Comparison of ENCODE assay signal across 8 cellular contexts in the genomic region with DNA sequence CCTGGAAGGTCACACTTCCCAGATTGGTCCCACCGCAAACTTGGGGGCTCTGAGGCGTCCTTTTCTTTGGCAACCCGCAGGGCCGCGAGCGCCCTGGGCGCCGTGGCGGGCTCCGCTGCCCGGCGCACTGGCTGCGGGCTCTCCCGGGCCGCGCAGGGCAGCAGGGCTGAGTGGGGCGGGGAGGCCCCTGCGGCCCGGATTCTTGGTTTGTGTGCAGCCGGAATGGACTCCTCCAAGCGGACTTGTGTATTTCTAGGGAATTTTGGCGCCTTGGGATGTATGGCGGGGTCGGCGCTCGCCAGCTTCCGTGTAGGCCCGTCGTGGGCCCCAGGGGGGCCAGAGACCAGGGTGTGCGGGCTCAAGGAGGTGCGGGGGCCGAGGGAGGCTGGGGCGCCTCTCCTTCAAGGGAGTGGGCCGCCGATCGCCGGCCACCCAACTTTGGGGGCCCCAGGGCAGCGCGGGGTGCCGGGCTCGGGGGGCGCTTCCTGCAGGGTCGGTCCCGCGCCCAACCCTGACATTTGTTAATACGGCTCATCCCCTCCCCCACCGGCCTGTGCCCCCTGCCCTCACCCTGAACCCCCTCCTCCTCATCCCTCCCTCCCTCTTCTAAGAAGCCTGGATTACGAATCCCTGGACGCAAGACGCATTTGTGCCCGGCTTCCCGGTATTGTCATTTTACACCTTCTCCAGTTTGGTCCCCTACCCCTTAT. TPM values are rescaled to one million over a fixed set of nuclear protein-coding genes. Genes with fewer than 3 reads are reported as not detected.
DNase-seq lines count a peak whose midpoint lies in the region; ATAC-seq, FAIRE-seq and TF ChIP-seq lines count a peak whose summit lies in the region.

No MANE protein-coding gene starts in this region.

- FAIRE-seq in A549 (lab: Jason Lieb, UNC): no peak

- peak; percentile 26 to 30; a peak in 5 of 6 replicates for ATAC-seq in A549
- no peak for ATAC-seq in GM18498 (IDR thresholded peaks at IDR 0.05; ENCODE audit: unreplicated experiment)

- H3K9ac ChIP-seq in HUES6 (ENCODE audit: low read length): peak overlapping the region; percentile 95

- WGBS in A549 (ENCODE audit: missing lambda C conversion rate): 1% methylated on average over 46 of the region's 52 CpGs

- DNase-seq in A549 (ENCODE audit: low read depth in 1 of 2, low spot score in 1 of 2): peak in 1 of 2 experiments; percentile 48
- DNase-seq in brain microvascular endothelial cell: no peak
- peak; percentile 74 for DNase-seq in left kidney (ENCODE audit: low read depth, low spot score)
- DNase-seq in Ammon's horn (ENCODE audit: low spot score): no peak
- DNase-seq in GM19238 (ENCODE audit: insufficient read length, low spot score): no peak

- TF ChIP-seq CTCF in A549 (IDR thresholded peaks at IDR 0.05) (no peak), brain microvascular endothelial cell (IDR thresholded peaks at IDR 0.05; ENCODE audit: low read depth, low read length, missing control alignments) (no peak)

- no peak for TF ChIP-seq RAD21 in A549 (conservative IDR thresholded peaks at IDR 0.05 in 1 of 2, IDR thresholded peaks at IDR 0.05 in 1 of 2)

- H3K9me3 ChIP-seq in A549 (no peaks in the 10 kb centered on the region), HUES6 (ENCODE audit: control insufficient read depth, insufficient read depth, low read depth, low read length) (no peaks in the 10 kb centered on the region)

- no peak for TF ChIP-seq EP300 in A549 (IDR thresholded peaks at IDR 0.05)

- TF ChIP-seq POLR2A in A549 (IDR thresholded peaks at IDR 0.05; ENCODE audit: low read length): peak; percentile 22; the same call in 1 of the 2 replicates

- peak overlapping the region; percentile 98 to 99 for H3K27ac ChIP-seq in A549
- peak overlapping the region; percentile 98 for H3K27ac ChIP-seq in HUES6 (ENCODE audit: low read depth, low read length)
- H3K27ac ChIP-seq in brain microvascular endothelial cell: peak overlapping the region; percentile 93
- H3K27ac ChIP-seq in temporal lobe (ENCODE audit: low read depth, low read length): peak overlapping the region; percentile 56

- H3K4me1 ChIP-seq in A549 (peaks cover 37% of the 10 kb centered on the region), HUES6 (ENCODE audit: control insufficient read depth, insufficient read depth, low read length) (peaks cover 48% of the 10 kb centered on the region)

- POLR2A ChIA-PET in A549 (lab: Yijun Ruan, JAX): interaction anchor here (5.3 kb wide), 1 partner anchor 121 kb away, joined by 20 read pairs; no protein-coding TSS in a partner anchor

- in situ Hi-C loops in brain microvascular endothelial cell (cut with HindIII; ENCODE audit: low pct_ligation_motif_present, low sequenced_read_pairs): no loop called here

- H3K27me3 ChIP-seq in HUES6 (ENCODE audit: control insufficient read depth, insufficient read depth, low read length) (no peaks in the 10 kb centered on the region), brain microvascular endothelial cell (replicated peaks) (no peaks in the 10 kb centered on the region)

- H3K36me3 ChIP-seq in HUES6 (ENCODE audit: control insufficient read depth, insufficient read depth, low read length) (no peaks in the 10 kb centered on the region; the same call in 1 of the 2 replicates), brain microvascular endothelial cell (replicated peaks) (no peaks in the 10 kb centered on the region)

- H3K4me3 ChIP-seq in A549 (peak overlapping the region; percentile 84), HUES6 (ENCODE audit: low read depth, low read length) (peak overlapping the region; percentile 74), brain microvascular endothelial cell (ENCODE audit: low read depth, low read length) (peak overlapping the region; percentile 77)

- CTCF ChIA-PET in A549 (lab: Yijun Ruan, JAX): no interaction called here

- H3K4me2 ChIP-seq in A549: peak overlapping the region; percentile 98

TF ChIP-seq in A549, 52 proteins besides CTCF, POLR2A, EP300 and RAD21:
- TF ChIP-seq PHF8 (IDR thresholded peaks at IDR 0.05; ENCODE audit: borderline replicate concordance, low read depth) (0 out of 2 replicates have a peak, but pooled peaks have one; percentile 10), NFE2L2 (conservative IDR thresholded peaks at IDR 0.05; ENCODE audit: low read length) (no peak)

RNA-seq across cellular contexts. Expression of a gene that starts 2.4 kb away (rescaled TPM):
- polyA plus RNA-seq in A549 (2011; rRNA removed): 11.3 and 15.8 TPM in 2 replicates
- polyA plus RNA-seq in A549 (2012; cell fraction: cytosol; rRNA removed): 25.6 and 26.7 TPM in 2 replicates
- 54.2 and 56.7 TPM in 2 replicates for polyA plus RNA-seq in A549 (2012; cell fraction: nucleus; rRNA removed)
- 14.4 to 16.5 TPM (median 14.5 TPM) in 3 replicates for polyA plus RNA-seq in A549 (2017; fragmentation: RNase III; extraction: RNeasy Plus Mini Kit Qiagen cat#74134 plus additional on column Dnase treatment)
- polyA minus RNA-seq in A549 (2011; rRNA and poly(A)+ RNA removed): 30.2 and 36.0 TPM in 2 replicates
- 3.0 TPM for total RNA-seq in temporal lobe
